In genomic region chr4:25022741-25023140, GRCh38 we compare ENCODE assay signal across 17 cellular contexts.
DNase-seq lines count a peak whose midpoint lies in the region; FAIRE-seq and TF ChIP-seq lines count a peak whose summit lies in the region.
"Had no signal": no experiment of that assay in that cellular context is flagged by ENCODE, and none has a peak within 500 bp of the region (broad histone marks: within the 10 kb centered on the region; RNA-seq: fewer than 3 reads in every experiment).

No MANE protein-coding gene starts in this region.

- H3K36me3 ChIP-seq in parathyroid adenoma (ENCODE audit: control insufficient read depth, insufficient read depth, low read length) = no peaks in the 10 kb centered on the region
- H3K36me3 ChIP-seq: BLaER1 had no signal

- H3K27ac ChIP-seq in parathyroid adenoma = peak overlapping the region; percentile 64
- H3K27ac ChIP-seq: BLaER1 had no signal

- no peak for FAIRE-seq in RCC 7860 (lab: Jason Lieb, UNC)
- FAIRE-seq: H1, HTR-8/SVneo had no signal

- H3K79me2 ChIP-seq in parathyroid adenoma = peaks cover 4% of the 10 kb centered on the region

- no peak overlapping the region for H3K4me2 ChIP-seq in parathyroid adenoma (ENCODE audit: low read length)
- H3K4me2 ChIP-seq: BLaER1 had no signal

- H3K9me3 ChIP-seq in parathyroid adenoma (ENCODE audit: control insufficient read depth, low read length) = no peaks in the 10 kb centered on the region
- H3K9me3 ChIP-seq: BLaER1 had no signal

- H3K4me3 ChIP-seq in parathyroid adenoma (ENCODE audit: low read depth, low read length) = no peak overlapping the region
- H3K4me3 ChIP-seq: BLaER1 had no signal

- peaks cover 26% of the 10 kb centered on the region for H3K4me1 ChIP-seq in parathyroid adenoma
- H3K4me1 ChIP-seq: BLaER1 had no signal

- no peak for TF ChIP-seq CTCF in parathyroid adenoma (IDR thresholded peaks at IDR 0.05)

- no peaks in the 10 kb centered on the region for H3K27me3 ChIP-seq in parathyroid adenoma (ENCODE audit: control insufficient read depth, insufficient read depth, low read length)
- H3K27me3 ChIP-seq: BLaER1 had no signal

- no peak overlapping the region for H3K9ac ChIP-seq in parathyroid adenoma
- H3K9ac ChIP-seq: BLaER1 had no signal

- no peak overlapping the region for H2AFZ ChIP-seq in parathyroid adenoma

- peak; percentile 9 for DNase-seq in NCI-H2171 treated with DMSO at 0.1 percent for 48 hours (lab: John Stamatoyannopoulos, UW)
- DNase-seq in NCI-H2171 (lab: John Stamatoyannopoulos, UW) = no peak
- DNase-seq in D341Med (ENCODE audit: low spot score) = peak; percentile 41
- peak; percentile 50 for DNase-seq in NCI-H524 treated with DMSO at 0.1 percent for 48 hours (lab: John Stamatoyannopoulos, UW)
- no peak for DNase-seq in RCC 7860 (ENCODE audit: low spot score)
- DNase-seq in effector CD4-positive, alpha-beta T cell = no peak
- DNase-seq: 8988T; AML-193; Calu3; CD4-positive, alpha-beta T cell; DMS53; GF-D8; HCEC 1CT had no signal

Comparison
In these comparisons a context has a peak if more than half of its experiments do, and no peak if none do; other contexts are left out.
1. DNase-seq: peak in NCI-H2171 treated with DMSO at 0.1 percent for 48 hours (single experiment), D341Med (single experiment) and NCI-H524 treated with DMSO at 0.1 percent for 48 hours (single experiment); none in NCI-H2171 (single experiment), RCC 7860 (single experiment) and effector CD4-positive, alpha-beta T cell (single experiment).